13 cellular contexts compared by ENCODE assay signal in the genomic region with DNA sequence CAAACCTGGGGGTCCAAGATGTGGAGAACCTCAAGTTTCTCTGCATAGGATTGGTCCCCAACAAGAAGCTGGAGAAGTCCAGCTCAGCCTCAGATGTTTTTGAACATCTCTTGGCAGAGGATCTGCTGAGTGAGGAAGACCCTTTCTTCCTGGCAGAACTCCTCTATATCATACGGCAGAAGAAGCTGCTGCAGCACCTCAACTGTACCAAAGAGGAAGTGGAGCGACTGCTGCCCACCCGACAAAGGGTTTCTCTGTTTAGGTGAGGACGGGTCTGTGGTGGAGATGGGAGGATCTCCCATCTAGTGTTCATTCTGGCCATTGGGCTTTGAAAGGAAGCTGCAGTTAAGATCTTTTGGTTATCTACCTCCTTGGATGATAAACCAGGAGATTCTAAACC. TPM values are rescaled to one million over a fixed set of nuclear protein-coding genes. Genes with fewer than 3 reads are reported as not detected.
A peak's percentile ranks its signal among the peaks of the same experiment; 100 is the strongest.
DNase-seq lines count a peak whose midpoint lies in the region; TF ChIP-seq lines count a peak whose summit lies in the region.
"Had no signal": no experiment of that assay in that cellular context is flagged by ENCODE, and none has a peak within 500 bp of the region (broad histone marks: within the 10 kb centered on the region; RNA-seq: fewer than 3 reads in every experiment).

No MANE protein-coding gene starts in this region.

- TF ChIP-seq RAD21 in SK-N-SH (IDR thresholded peaks at IDR 0.05; ENCODE audit: low read length), result no peak

- peak overlapping the region; percentile 70; the same call in 1 of the 2 replicates for H3K27ac ChIP-seq in MM.1S (ENCODE audit: low read length)
- peak overlapping the region; percentile 84 for H3K27ac ChIP-seq in neutrophil
- H3K27ac ChIP-seq in SK-N-SH (ENCODE audit: low read depth in 2 of 2, low read length in 1 of 2), result no peak overlapping the region
- no peak overlapping the region for H3K27ac ChIP-seq in sigmoid colon
- H3K27ac ChIP-seq: HL-60, ovary had no signal

- TF ChIP-seq EP300 in SK-N-SH (IDR thresholded peaks at IDR 0.05; ENCODE audit: borderline replicate concordance in 1 of 2, low read depth in 1 of 2, low read length in 1 of 2) (no peak), sigmoid colon (IDR thresholded peaks at IDR 0.05) (no peak)

- H3K27me3 Mint-ChIP-seq in activated CD4-positive, alpha-beta T cell treated with anti-CD3 and anti-CD28 coated beads, Interleukin-2, amount 10 ng/mL, durations not matched to agents 24 days and 14 days, result no peaks in the 10 kb centered on the region
- no peaks in the 10 kb centered on the region for H3K27me3 Mint-ChIP-seq in activated naive CD8-positive, alpha-beta T cell treated with anti-CD3 and anti-CD28 coated beads for 36 hours

- TF ChIP-seq CTCF in MM.1S (IDR thresholded peaks at IDR 0.05; ENCODE audit: low read length), result no peak
- no peak for TF ChIP-seq CTCF in neutrophil (IDR thresholded peaks at IDR 0.05)
- no peak for TF ChIP-seq CTCF in SK-N-SH (IDR thresholded peaks at IDR 0.05)
- TF ChIP-seq CTCF in sigmoid colon (IDR thresholded peaks at IDR 0.05), result no peak

- H3K4me3 ChIP-seq in MM.1S (ENCODE audit: low read length) (peak overlapping the region; percentile 92), neutrophil (ENCODE audit: low read depth in 1 of 2, low read length in 1 of 2) (peak overlapping the region in 1 of 2 experiments; percentile 20), SK-N-SH (ENCODE audit: low read depth in 2 of 2, low read length in 1 of 2) (no peak overlapping the region), sigmoid colon (no peak overlapping the region)
- H3K4me3 ChIP-seq: ovary had no signal

- DNase-seq in activated CD4-positive, alpha-beta T cell treated with anti-CD3 and anti-CD28 coated beads, Interleukin-2, amount 10 ng/mL, durations not matched to agents 24 days and 14 days, result peak; percentile 61
- no peak for DNase-seq in activated CD4-positive, alpha-beta T cell treated with anti-CD3 and anti-CD28 coated beads, Interleukin-2, amount 50 U/mL, for 4 hours
- DNase-seq in MM.1S, result no peak
- no peak for DNase-seq in activated naive CD8-positive, alpha-beta T cell treated with anti-CD3 and anti-CD28 coated beads for 36 hours
- no peak for DNase-seq in SK-N-SH
- DNase-seq in sigmoid colon, result no peak
- DNase-seq in NCI-H69 (lab: John Stamatoyannopoulos, UW), result no peak
- DNase-seq: NCI-H2107; NK-92 treated with Interleukin-12 subunit alpha and Interleukin-12 subunit beta, amount 100 ng/mL, for 24 hours; ovary; transverse colon had no signal

- H3K9ac ChIP-seq in MM.1S (ENCODE audit: low read length) (peak overlapping the region; percentile 83), SK-N-SH (no peak overlapping the region)

- peaks cover 43% of the 10 kb centered on the region for H3K36me3 Mint-ChIP-seq in activated CD4-positive, alpha-beta T cell treated with anti-CD3 and anti-CD28 coated beads, Interleukin-2, amount 10 ng/mL, durations not matched to agents 24 days and 14 days (ENCODE audit: low read depth)
- peaks cover 52% of the 10 kb centered on the region for H3K36me3 Mint-ChIP-seq in activated naive CD8-positive, alpha-beta T cell treated with anti-CD3 and anti-CD28 coated beads for 36 hours

- H3K9me2 ChIP-seq in MM.1S (replicated peaks; ENCODE audit: insufficient read depth, low read length) (no peaks in the 10 kb centered on the region), SK-N-SH (no peaks in the 10 kb centered on the region)

- peak overlapping the region; percentile 79 for H3K27ac Mint-ChIP-seq in activated CD4-positive, alpha-beta T cell treated with anti-CD3 and anti-CD28 coated beads, Interleukin-2, amount 10 ng/mL, durations not matched to agents 24 days and 14 days
- H3K27ac Mint-ChIP-seq in activated naive CD8-positive, alpha-beta T cell treated with anti-CD3 and anti-CD28 coated beads for 36 hours, result peak overlapping the region; percentile 95

- H3F3A ChIP-seq in MM.1S (ENCODE audit: insufficient read depth, low read length) (peaks cover 66% of the 10 kb centered on the region), SK-N-SH (replicated peaks; ENCODE audit: insufficient read depth) (no peaks in the 10 kb centered on the region)

- peaks cover 47% of the 10 kb centered on the region for H3K4me1 ChIP-seq in MM.1S (ENCODE audit: low read length)
- H3K4me1 ChIP-seq in neutrophil (ENCODE audit: control insufficient read depth in 1 of 2, insufficient read depth in 1 of 2, low read depth in 1 of 2, low read length in 1 of 2), result peaks cover 67 to 68% of the 10 kb centered on the region in 2 experiments
- no peaks in the 10 kb centered on the region for H3K4me1 ChIP-seq in SK-N-SH (ENCODE audit: control insufficient read depth in 1 of 2, insufficient read depth in 2 of 2, low read depth in 1 of 2, low read length in 1 of 2)
- H3K4me1 ChIP-seq in sigmoid colon, result no peaks in the 10 kb centered on the region

- H4K20me1 ChIP-seq in MM.1S (ENCODE audit: insufficient read depth, low read length) (no peaks in the 10 kb centered on the region), SK-N-SH (ENCODE audit: insufficient read depth) (no peaks in the 10 kb centered on the region)

- H3K9me3 Mint-ChIP-seq in activated CD4-positive, alpha-beta T cell treated with anti-CD3 and anti-CD28 coated beads, Interleukin-2, amount 10 ng/mL, durations not matched to agents 24 days and 14 days, result peaks cover 4% of the 10 kb centered on the region
- H3K9me3 Mint-ChIP-seq in activated naive CD8-positive, alpha-beta T cell treated with anti-CD3 and anti-CD28 coated beads for 36 hours, result peaks cover 6% of the 10 kb centered on the region

- H3K4me2 ChIP-seq in MM.1S (ENCODE audit: low read depth, low read length) (peak overlapping the region; percentile 84), SK-N-SH (no peak overlapping the region)

- H3K9me3 ChIP-seq in MM.1S (replicated peaks; ENCODE audit: insufficient read depth, low read length), result no peaks in the 10 kb centered on the region
- no peaks in the 10 kb centered on the region for H3K9me3 ChIP-seq in neutrophil
- H3K9me3 ChIP-seq in SK-N-SH, result no peaks in the 10 kb centered on the region
- H3K9me3 ChIP-seq in sigmoid colon, result no peaks in the 10 kb centered on the region
- H3K9me3 ChIP-seq: ovary, transverse colon had no signal

- peak overlapping the region; percentile 98 for H3K4me3 Mint-ChIP-seq in activated CD4-positive, alpha-beta T cell treated with anti-CD3 and anti-CD28 coated beads, Interleukin-2, amount 10 ng/mL, durations not matched to agents 24 days and 14 days
- peak overlapping the region; percentile 93 for H3K4me3 Mint-ChIP-seq in activated naive CD8-positive, alpha-beta T cell treated with anti-CD3 and anti-CD28 coated beads for 36 hours

- H3K27me3 ChIP-seq in MM.1S (replicated peaks; ENCODE audit: insufficient read depth, low read length), result no peaks in the 10 kb centered on the region
- no peaks in the 10 kb centered on the region for H3K27me3 ChIP-seq in neutrophil
- H3K27me3 ChIP-seq in SK-N-SH (ENCODE audit: insufficient read depth), result no peaks in the 10 kb centered on the region
- no peaks in the 10 kb centered on the region for H3K27me3 ChIP-seq in sigmoid colon
- H3K27me3 ChIP-seq: ovary, transverse colon had no signal

- peaks cover 78% of the 10 kb centered on the region for H3K79me2 ChIP-seq in MM.1S (ENCODE audit: low read length)
- no peaks in the 10 kb centered on the region for H3K79me2 ChIP-seq in SK-N-SH (ENCODE audit: insufficient read depth)

- no peak for TF ChIP-seq POLR2A in sigmoid colon (IDR thresholded peaks at IDR 0.05)

- H2AFZ ChIP-seq in MM.1S (ENCODE audit: low read length) (no peak overlapping the region), SK-N-SH (ENCODE audit: low read depth) (no peak overlapping the region)

- POLR2A ChIA-PET in SK-N-SH (lab: Yijun Ruan, JAX), result no interaction called here

- H3K36me3 ChIP-seq in MM.1S (replicated peaks; ENCODE audit: insufficient read depth, low read length), result peaks cover 7% of the 10 kb centered on the region
- no peaks in the 10 kb centered on the region for H3K36me3 ChIP-seq in neutrophil
- no peaks in the 10 kb centered on the region for H3K36me3 ChIP-seq in SK-N-SH (replicated peaks in 1 of 2; ENCODE audit: control insufficient read depth in 1 of 2, insufficient read depth in 2 of 2, low read length in 1 of 2)
- no peaks in the 10 kb centered on the region for H3K36me3 ChIP-seq in sigmoid colon
- H3K36me3 ChIP-seq: ovary had no signal

- intact Hi-C loops in activated CD4-positive, alpha-beta T cell treated with anti-CD3 and anti-CD28 coated beads, Interleukin-2, amount 10 ng/mL, durations not matched to agents 24 days and 14 days (cut with micrococcal nuclease), result loop anchor here (2.0 kb wide), 1 partner anchor 27 kb away; no protein-coding TSS in a partner anchor
- intact Hi-C loops in sigmoid colon (cut with DNase I), result no loop called here

- peaks cover 55% of the 10 kb centered on the region for H3K4me1 Mint-ChIP-seq in activated CD4-positive, alpha-beta T cell treated with anti-CD3 and anti-CD28 coated beads, Interleukin-2, amount 10 ng/mL, durations not matched to agents 24 days and 14 days
- peaks cover 50% of the 10 kb centered on the region for H3K4me1 Mint-ChIP-seq in activated naive CD8-positive, alpha-beta T cell treated with anti-CD3 and anti-CD28 coated beads for 36 hours

- CTCF ChIA-PET in SK-N-SH (lab: Yijun Ruan, JAX), result interaction anchor here (0.6 to 1.4 kb wide), 3 partner anchors 8 to 865 kb away, joined by 3 to 10 read pairs (median 3); no protein-coding TSS in a partner anchor

- WGBS in SK-N-SH (ENCODE audit: low lambda C conversion rate), result 85% methylated on average over 4 of the region's 4 CpGs
- 45 to 89% methylated on average over 4 of the region's 4 CpGs for WGBS in sigmoid colon, 2 donors

TF ChIP-seq in SK-N-SH, 30 proteins besides CTCF, POLR2A, EP300 and RAD21 (continues in another document):
- TF ChIP-seq NFIC (IDR thresholded peaks at IDR 0.05; ENCODE audit: borderline replicate concordance), result no peak
- TF ChIP-seq MEF2A (IDR thresholded peaks at IDR 0.05; ENCODE audit: borderline replicate concordance, low read depth), result no peak
- TF ChIP-seq FOXM1 (IDR thresholded peaks at IDR 0.05; ENCODE audit: low read depth), result no peak
- no peak for TF ChIP-seq YY1 (IDR thresholded peaks at IDR 0.05; ENCODE audit: low read depth)

RNA-seq across cellular contexts. Expression of gene CASP10, which starts 2.9 kb away (rescaled TPM):
- 12.7 and 13.1 TPM in 2 replicates for total RNA-seq in activated CD4-positive, alpha-beta T cell treated with anti-CD3 and anti-CD28 coated beads, Interleukin-2, amount 10 ng/mL, durations not matched to agents 24 days and 14 days
- total RNA-seq in activated naive CD8-positive, alpha-beta T cell treated with anti-CD3 and anti-CD28 coated beads for 36 hours, result 10 to 100 TPM; 25.5 to 26.5 TPM
- polyA plus RNA-seq in SK-N-SH (2012; rRNA removed) (0.12 and 0.31 TPM in 2 replicates), sigmoid colon (10 to 100 TPM; 11.4 to 26.9 (median 18.0) TPM)
- polyA plus RNA-seq in SK-N-SH (2012; cell fraction: cytosol; rRNA removed), result 0.17 and 0.21 TPM in 2 replicates
- 0.11 and 0.74 TPM in 2 replicates for polyA plus RNA-seq in SK-N-SH (2012; cell fraction: nucleus; rRNA removed)
- 10 to 100 TPM in 1 of 4 donors, 1 to 10 TPM in 3; 3.9 to 18.3 (median 5.0) TPM for total RNA-seq in sigmoid colon

Comparison
In these comparisons a context has a peak if more than half of its experiments do, and no peak if none do; other contexts are left out.
1. H3K27ac ChIP-seq: peak in MM.1S (single experiment) and neutrophil (single experiment); none in SK-N-SH (0 of 2) and sigmoid colon (0 of 4).